ENCODE assay signal across 21 cellular contexts in genomic region chr7:101167645-101168411, GRCh38. TPM values are rescaled to one million over a fixed set of nuclear protein-coding genes. Genes with fewer than 3 reads are reported as not detected.
DNase-seq lines count a peak whose midpoint lies in the region; ATAC-seq and TF ChIP-seq lines count a peak whose summit lies in the region.
"Had no signal": no experiment of that assay in that cellular context is flagged by ENCODE, and none has a peak within 500 bp of the region (broad histone marks: within the 10 kb centered on the region; RNA-seq: fewer than 3 reads in every experiment).

No MANE protein-coding gene starts in this region.

- peak overlapping the region; percentile 77 for H3K4me3 Mint-ChIP-seq in glutamatergic neuron (ENCODE audit: unreplicated experiment)
- H3K4me3 Mint-ChIP-seq: activated naive CD8-positive, alpha-beta T cell treated with anti-CD3 and anti-CD28 coated beads, Interleukin-2, amount 10 ng/mL, durations not matched to agents 7 days and 5 days; CD4-positive, alpha-beta T cell had no signal

- H3K9me3 Mint-ChIP-seq in glutamatergic neuron (ENCODE audit: unreplicated experiment) = peaks cover 13% of the 10 kb centered on the region
- H3K9me3 Mint-ChIP-seq: activated naive CD8-positive, alpha-beta T cell treated with anti-CD3 and anti-CD28 coated beads, Interleukin-2, amount 10 ng/mL, durations not matched to agents 7 days and 5 days; CD4-positive, alpha-beta T cell had no signal

- H3K9me3 ChIP-seq in heart right ventricle = no peaks in the 10 kb centered on the region
- H3K9me3 ChIP-seq: neutrophil, right lobe of liver had no signal

- H3K36me3 Mint-ChIP-seq in glutamatergic neuron (ENCODE audit: unreplicated experiment) = no peaks in the 10 kb centered on the region

- 2 to 5% methylated on average over 12 of the region's 12 CpGs for WGBS in heart right ventricle, 2 donors

- H3K27ac Mint-ChIP-seq in glutamatergic neuron (ENCODE audit: unreplicated experiment) = peak overlapping the region; percentile 73
- H3K27ac Mint-ChIP-seq: activated naive CD8-positive, alpha-beta T cell treated with anti-CD3 and anti-CD28 coated beads, Interleukin-2, amount 10 ng/mL, durations not matched to agents 7 days and 5 days; CD4-positive, alpha-beta T cell had no signal

- H3K4me1 ChIP-seq in heart right ventricle = peaks cover 18 to 64% (median 42%) of the 10 kb centered on the region in 9 donors

- no peak for ATAC-seq in HG03442 (IDR thresholded peaks at IDR 0.05; ENCODE audit: unreplicated experiment)
- ATAC-seq in heart right ventricle = no peak
- ATAC-seq: GM12878, right lobe of liver had no signal

- TF ChIP-seq CTCF in glutamatergic neuron (IDR thresholded peaks at IDR 0.05; ENCODE audit: partially characterized antibody, unreplicated experiment) (no peak), heart right ventricle (IDR thresholded peaks at IDR 0.05) (no peak)

- intact Hi-C loops in heart right ventricle (cut with DNase I) = loop anchor here in 1 of 10 donors (2.0 kb wide), 1 partner anchor 23 kb away; no protein-coding TSS in a partner anchor

- no peak overlapping the region for H3K4me3 ChIP-seq in heart right ventricle
- H3K4me3 ChIP-seq: GM12878, right lobe of liver had no signal

- peaks cover 59% of the 10 kb centered on the region for H3K27me3 Mint-ChIP-seq in glutamatergic neuron (ENCODE audit: unreplicated experiment)

- H3K4me1 Mint-ChIP-seq in glutamatergic neuron (ENCODE audit: low read depth, unreplicated experiment) = peaks cover 36% of the 10 kb centered on the region

- no peak overlapping the region for H3K27ac ChIP-seq in heart right ventricle
- H3K27ac ChIP-seq: neutrophil, right lobe of liver had no signal

- peaks cover 56 to 100% (median 99%) of the 10 kb centered on the region in 7 donors for H3K27me3 ChIP-seq in heart right ventricle

- no peaks in the 10 kb centered on the region for H3K36me3 ChIP-seq in heart right ventricle
- H3K36me3 ChIP-seq: neutrophil, right lobe of liver had no signal

- DNase-seq in DMS53 (lab: John Stamatoyannopoulos, UW) (peak; percentile 49), DMS53 treated with DMSO at 0.1 percent for 48 hours (lab: John Stamatoyannopoulos, UW; ENCODE audit: unreplicated experiment) (no peak), NAMALWA (ENCODE audit: low spot score) (peak; percentile 49), glutamatergic neuron (no peak), HCEC 1CT (no peak), heart right ventricle (no peak)
- peak; percentile 25 for DNase-seq in stimulated activated CD8-positive, alpha-beta memory T cell treated with anti-CD3 and anti-CD28 coated beads, Interleukin-4, amount 100 ng/mL, for 48 hours
- DNase-seq: 8988T; activated naive CD8-positive, alpha-beta T cell treated with anti-CD3 and anti-CD28 coated beads, Interleukin-2, amount 10 ng/mL, durations not matched to agents 7 days and 5 days; CD4-positive, alpha-beta T cell; effector CD4-positive, alpha-beta T cell; NCI-H1105 treated with DMSO at 0.1 percent for 48 hours; NCI-H226; right lobe of liver; stimulated activated CD4-positive, alpha-beta T cell treated with anti-CD3 and anti-CD28 coated beads, Interleukin-1b, Interleukin-23, amount 100 ng/mL, for 48 hours; T-helper 9 cell had no signal

RNA-seq across cellular contexts. Expression of gene VGF, which starts 2.5 kb away (rescaled TPM):
- 8.4 TPM for total RNA-seq in glutamatergic neuron (ENCODE audit: unreplicated experiment)
- total RNA-seq in heart right ventricle = not detected
- polyA plus RNA-seq in heart right ventricle = under 1 TPM in 1 of 2 donors, not detected in 1; 0.17 TPM
- total RNA-seq: CD4-positive, alpha-beta T cell; lung microvascular endothelial cell; right lobe of liver had no signal

RNA-seq across cellular contexts. Expression of gene NAT16, which starts 12.3 kb away (rescaled TPM):
- total RNA-seq in glutamatergic neuron (ENCODE audit: unreplicated experiment) (2.4 TPM), heart right ventricle (not detected)
- not detected for polyA plus RNA-seq in heart right ventricle
- total RNA-seq: activated naive CD8-positive, alpha-beta T cell treated with anti-CD3 and anti-CD28 coated beads, Interleukin-2, amount 10 ng/mL, durations not matched to agents 7 days and 5 days; cardiac septum; CD4-positive, alpha-beta T cell; GM12878; lung microvascular endothelial cell; right lobe of liver had no signal
- polyA plus RNA-seq: GM12878 had no signal

RNA-seq across cellular contexts. Expression of gene AP1S1, which starts 13.6 kb away (rescaled TPM):
- 50.4 TPM for total RNA-seq in glutamatergic neuron (ENCODE audit: unreplicated experiment)
- 10 to 100 TPM in 7 of 10 donors, 1 to 10 TPM in 3; 7.8 to 15.2 (median 11.2) TPM for total RNA-seq in heart right ventricle
- polyA plus RNA-seq in heart right ventricle = 10 to 100 TPM; 16.1 to 33.1 TPM

RNA-seq across cellular contexts. Expression of gene MOGAT3, which starts 33.0 kb away (rescaled TPM):
- not detected for total RNA-seq in glutamatergic neuron (ENCODE audit: unreplicated experiment)
- not detected for total RNA-seq in heart right ventricle
- not detected for polyA plus RNA-seq in heart right ventricle
- total RNA-seq: activated naive CD8-positive, alpha-beta T cell treated with anti-CD3 and anti-CD28 coated beads, Interleukin-2, amount 10 ng/mL, durations not matched to agents 7 days and 5 days; cardiac septum; GM12878; lung microvascular endothelial cell had no signal

RNA-seq across cellular contexts. Expression of gene SERPINE1, which starts 40.9 kb away (rescaled TPM):
- total RNA-seq in glutamatergic neuron (ENCODE audit: unreplicated experiment) (not detected), heart right ventricle (10 to 100 TPM in 3 of 10 donors, 1 to 10 TPM in 7; 1.2 to 67.8 (median 4.6) TPM)
- polyA plus RNA-seq in heart right ventricle = 100 to 1,000 TPM in 1 of 2 donors, 1 to 10 TPM in 1; 2.1 to 269 TPM

Comparison
In these comparisons a context has a peak if more than half of its experiments do, and no peak if none do; other contexts are left out.
1. DNase-seq: peak in DMS53 (single experiment), NAMALWA (single experiment) and stimulated activated CD8-positive, alpha-beta memory T cell treated with anti-CD3 and anti-CD28 coated beads, Interleukin-4, amount 100 ng/mL, for 48 hours (single experiment); none in DMS53 treated with DMSO at 0.1 percent for 48 hours (single experiment), glutamatergic neuron (single experiment), HCEC 1CT (single experiment) and heart right ventricle (0 of 2).